16 cellular contexts compared by ENCODE assay signal in genomic region chr14:71507681-71508080, GRCh38.
DNase-seq lines count a peak whose midpoint lies in the region; ATAC-seq and TF ChIP-seq lines count a peak whose summit lies in the region.
"Had no signal": no experiment of that assay in that cellular context is flagged by ENCODE, and none has a peak within 500 bp of the region (broad histone marks: within the 10 kb centered on the region; RNA-seq: fewer than 3 reads in every experiment).

No MANE protein-coding gene starts in this region.

- no peaks in the 10 kb centered on the region for H3K9me2 ChIP-seq in Loucy (replicated peaks; ENCODE audit: low read depth, low read length)

- H3K4me1 ChIP-seq in cardiac muscle cell (ENCODE audit: low read depth) (peaks cover 21% of the 10 kb centered on the region), heart left ventricle (peaks cover 0 to 6% (median 0%) of the 10 kb centered on the region in 12 donors), Loucy (ENCODE audit: insufficient read depth, low read length, poor library complexity, severe bottlenecking) (peaks cover 34% of the 10 kb centered on the region)
- H3K4me1 ChIP-seq: A549, BE2C had no signal

- peaks cover 21 to 30% (median 23%) of the 10 kb centered on the region in 3 donors for H3K4me1 Mint-ChIP-seq in naive B cell
- peaks cover 20 to 41% of the 10 kb centered on the region in 2 donors for H3K4me1 Mint-ChIP-seq in stimulated activated naive B cell treated with anti-CD40 and anti-IgM and Interleukin-4, amounts not matched to agents 10 μg/mL and 1 μg/mL and 100 μg/mL, for 72 hours

- DNase-seq in cardiac muscle cell (ENCODE audit: low read depth in 1 of 2, low spot score in 1 of 2), result peak in 1 of 2 donors; percentile 64
- no peak for DNase-seq in heart left ventricle
- DNase-seq in naive B cell, result no peak
- DNase-seq in stimulated activated naive B cell treated with anti-CD40 and anti-IgM and Interleukin-4, amounts not matched to agents 10 μg/mL and 1 μg/mL and 100 μg/mL, for 72 hours, result no peak
- no peak for DNase-seq in inferior parietal cortex (ENCODE audit: extremely low spot score)
- no peak for DNase-seq in 8988T
- DNase-seq in activated CD4-positive, alpha-beta T cell treated with anti-CD3 and anti-CD28 coated beads for 48 hours, result no peak
- DNase-seq: BE2C; CD4-positive, alpha-beta memory T cell; DND-41; GF-D8 had no signal

- peaks cover 72% of the 10 kb centered on the region for H3K79me2 ChIP-seq in Loucy (ENCODE audit: insufficient read depth, low read length)

- H3K4me3 Mint-ChIP-seq in naive B cell, result no peak overlapping the region
- no peak overlapping the region for H3K4me3 Mint-ChIP-seq in stimulated activated naive B cell treated with anti-CD40 and anti-IgM and Interleukin-4, amounts not matched to agents 10 μg/mL and 1 μg/mL and 100 μg/mL, for 72 hours
- H3K4me3 Mint-ChIP-seq: CD4-positive, alpha-beta memory T cell had no signal

- TF ChIP-seq CTCF in cardiac muscle cell (IDR thresholded peaks at IDR 0.05; ENCODE audit: low read depth, low read length), result no peak
- no peak for TF ChIP-seq CTCF in heart left ventricle (IDR thresholded peaks at IDR 0.05)
- no peak for TF ChIP-seq CTCF in Loucy (conservative IDR thresholded peaks at IDR 0.05; ENCODE audit: low read length)

- no peaks in the 10 kb centered on the region for H3K36me3 ChIP-seq in cardiac muscle cell
- H3K36me3 ChIP-seq in heart left ventricle, result no peaks in the 10 kb centered on the region
- peaks cover under 1% of the 10 kb centered on the region; the same call in 1 of the 2 replicates for H3K36me3 ChIP-seq in Loucy (ENCODE audit: insufficient read depth, low read length)
- H3K36me3 ChIP-seq: BE2C had no signal

- intact Hi-C loops in heart left ventricle (cut with DNase I), result no loop called here

- no peak for ATAC-seq in heart left ventricle
- ATAC-seq in naive B cell (ENCODE audit: low read depth in 2 of 2), result no peak
- ATAC-seq in stimulated activated naive B cell treated with anti-CD40 and anti-IgM and Interleukin-4, amounts not matched to agents 10 μg/mL and 1 μg/mL and 100 μg/mL, for 72 hours (replicated peaks), result no peak
- ATAC-seq: A549, HCT116 had no signal

- H3K9me3 Mint-ChIP-seq in naive B cell, result no peaks in the 10 kb centered on the region
- no peaks in the 10 kb centered on the region for H3K9me3 Mint-ChIP-seq in stimulated activated naive B cell treated with anti-CD40 and anti-IgM and Interleukin-4, amounts not matched to agents 10 μg/mL and 1 μg/mL and 100 μg/mL, for 72 hours
- H3K9me3 Mint-ChIP-seq: CD4-positive, alpha-beta memory T cell; IgD-negative memory B cell had no signal

- H3K9me3 ChIP-seq in cardiac muscle cell (ENCODE audit: low read depth) (no peaks in the 10 kb centered on the region), heart left ventricle (no peaks in the 10 kb centered on the region), Loucy (ENCODE audit: insufficient read depth, low read depth, low read length) (no peaks in the 10 kb centered on the region)
- H3K9me3 ChIP-seq: A549, BE2C had no signal

- peak overlapping the region in 4 of 6 donors; percentile 16 to 81 (median 51) for H3K27ac Mint-ChIP-seq in naive B cell
- H3K27ac Mint-ChIP-seq in stimulated activated naive B cell treated with anti-CD40 and anti-IgM and Interleukin-4, amounts not matched to agents 10 μg/mL and 1 μg/mL and 100 μg/mL, for 72 hours, result peak overlapping the region; percentile 75
- H3K27ac Mint-ChIP-seq: IgD-negative memory B cell had no signal

- WGBS in heart left ventricle, 4 donors, result 79 to 89% (median 88%) methylated on average over 3 of the region's 3 CpGs

- H3K27me3 ChIP-seq in cardiac muscle cell (no peaks in the 10 kb centered on the region), heart left ventricle (no peaks in the 10 kb centered on the region), Loucy (ENCODE audit: insufficient read depth, low read length, poor library complexity, severe bottlenecking) (no peaks in the 10 kb centered on the region)
- H3K27me3 ChIP-seq: BE2C had no signal

- H3K4me3 ChIP-seq in cardiac muscle cell (no peak overlapping the region), heart left ventricle (no peak overlapping the region), Loucy (ENCODE audit: low read length, poor library complexity, severe bottlenecking) (no peak overlapping the region)
- H3K4me3 ChIP-seq: A549 had no signal

- peak overlapping the region; percentile 61 for H3K27ac ChIP-seq in cardiac muscle cell
- no peak overlapping the region for H3K27ac ChIP-seq in heart left ventricle
- H3K27ac ChIP-seq: A549, C4-2B had no signal

- H3K36me3 Mint-ChIP-seq in naive B cell, result peaks cover 3 to 17% of the 10 kb centered on the region in 2 donors
- H3K36me3 Mint-ChIP-seq in stimulated activated naive B cell treated with anti-CD40 and anti-IgM and Interleukin-4, amounts not matched to agents 10 μg/mL and 1 μg/mL and 100 μg/mL, for 72 hours, result peaks cover 28 to 34% of the 10 kb centered on the region in 2 donors

- H3F3A ChIP-seq in Loucy (ENCODE audit: low read depth), result no peaks in the 10 kb centered on the region; the same call in 1 of the 2 replicates

- TF ChIP-seq POLR2A in heart left ventricle (IDR thresholded peaks at IDR 0.05), result no peak

- peak overlapping the region; percentile 44 for H3K4me2 ChIP-seq in Loucy (ENCODE audit: low read depth, low read length, poor library complexity, severe bottlenecking)
- H3K4me2 ChIP-seq: A549 had no signal

- H4K20me1 ChIP-seq in Loucy (ENCODE audit: insufficient read depth, low read length, poor library complexity, severe bottlenecking), result peaks cover 8% of the 10 kb centered on the region

- H3K9ac ChIP-seq in Loucy (ENCODE audit: low read depth, low read length, poor library complexity, severe bottlenecking), result peak overlapping the region; percentile 8

- no peak overlapping the region for H2AFZ ChIP-seq in Loucy (ENCODE audit: low read length)

- no peaks in the 10 kb centered on the region for H3K27me3 Mint-ChIP-seq in naive B cell
- no peaks in the 10 kb centered on the region for H3K27me3 Mint-ChIP-seq in stimulated activated naive B cell treated with anti-CD40 and anti-IgM and Interleukin-4, amounts not matched to agents 10 μg/mL and 1 μg/mL and 100 μg/mL, for 72 hours
- H3K27me3 Mint-ChIP-seq: CD4-positive, alpha-beta memory T cell; IgD-negative memory B cell had no signal
